ENCODE assay signal across 6 cellular contexts in the genomic region with DNA sequence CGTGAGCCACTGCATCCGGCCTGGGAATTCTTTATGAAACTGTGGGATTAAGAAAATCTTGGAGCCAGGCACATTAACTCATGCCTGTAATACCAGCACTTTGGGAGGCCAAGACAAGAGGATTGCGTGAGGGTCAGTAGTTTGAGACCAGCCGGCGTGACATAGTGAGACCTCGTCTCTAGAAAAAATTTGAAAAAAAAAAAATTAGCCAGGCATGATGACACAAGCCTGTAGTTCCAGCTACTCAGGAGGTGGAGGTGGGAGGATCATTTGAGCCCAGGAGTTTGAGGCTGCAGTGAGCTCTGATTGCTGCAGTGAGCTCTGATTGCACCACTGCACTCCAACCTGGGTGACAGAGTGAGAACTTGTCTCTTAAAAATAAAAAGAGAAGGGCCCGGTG.
"Had no signal": no experiment of that assay in that cellular context is flagged by ENCODE, and none has a peak within 500 bp of the region (broad histone marks: within the 10 kb centered on the region; RNA-seq: fewer than 3 reads in every experiment).

No MANE protein-coding gene starts in this region.

- ATAC-seq: HepG2, K562 had no signal

- H3K36me3 Mint-ChIP-seq: IgD-negative memory B cell had no signal

- H3K27ac ChIP-seq: HL-60 had no signal

- DNase-seq: IMR-90, KBM-7 had no signal

- H3K9me3 Mint-ChIP-seq: IgD-negative memory B cell had no signal

- H3K4me1 Mint-ChIP-seq: IgD-negative memory B cell had no signal

- H3K4me3 ChIP-seq: K562 had no signal

- H3K4me3 Mint-ChIP-seq: IgD-negative memory B cell had no signal

- H3K27ac Mint-ChIP-seq: IgD-negative memory B cell had no signal
